8 cellular contexts compared by ENCODE assay signal in the genomic region with DNA sequence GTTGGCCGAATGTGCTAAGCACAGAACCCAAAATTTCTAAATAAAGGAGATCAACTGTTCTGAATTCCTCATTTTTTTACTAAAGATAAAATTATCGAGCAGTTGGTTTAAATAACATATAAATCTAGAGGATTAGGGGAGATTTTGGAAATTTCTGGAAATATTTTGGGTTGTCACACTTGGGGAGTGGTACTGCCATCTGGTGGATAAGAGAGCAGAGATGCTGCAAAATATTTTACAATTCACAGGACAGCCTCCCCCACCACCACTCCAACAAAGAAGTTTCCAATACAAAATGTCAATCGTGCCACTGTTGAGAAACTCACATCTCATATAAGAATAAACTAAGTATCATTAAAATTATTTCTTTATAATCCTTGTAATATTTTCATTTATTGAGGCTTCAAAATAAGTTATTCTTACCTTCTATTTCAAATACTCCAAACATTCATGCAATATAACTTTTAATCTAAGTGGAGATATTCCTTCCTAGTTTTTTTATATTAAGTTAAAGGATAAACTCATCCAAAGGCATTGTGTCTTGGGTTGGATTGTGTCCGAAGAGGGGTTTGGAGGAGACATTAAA. TPM values are rescaled to one million over a fixed set of nuclear protein-coding genes. Genes with fewer than 3 reads are reported as not detected.
DNase-seq lines count a peak whose midpoint lies in the region; ATAC-seq, FAIRE-seq and TF ChIP-seq lines count a peak whose summit lies in the region.

No MANE protein-coding gene starts in this region.

- H3K27ac ChIP-seq in body of pancreas (no peak overlapping the region), kidney (ENCODE audit: low read depth in 2 of 2, low read length in 2 of 2) (no peak overlapping the region)

- intact Hi-C loops in body of pancreas (cut with DNase I) (no loop called here), kidney (cut with DNase I) (loop anchor here (10.0 kb wide), 1 partner anchor 197 kb away; no protein-coding TSS in a partner anchor)

- H3K4me1 ChIP-seq in body of pancreas = peaks cover 3% of the 10 kb centered on the region
- H3K4me1 ChIP-seq in kidney (ENCODE audit: control insufficient read depth in 1 of 2, insufficient read depth in 1 of 2, low read depth in 1 of 2, low read length in 2 of 2) = no peaks in the 10 kb centered on the region

- DNase-seq in AML-193 (lab: John Stamatoyannopoulos, UW) = peak; percentile 17 to 29
- peak; percentile 27 for DNase-seq in HTR-8/SVneo (ENCODE audit: insufficient read length, low spot score)
- peak in 1 of 4 donors; percentile 13 for DNase-seq in body of pancreas
- DNase-seq in kidney = no peak
- no peak for DNase-seq in activated CD4-positive, CD25-positive, alpha-beta regulatory T cell treated with anti-CD3 and anti-CD28 coated beads, Interleukin-2, amount 50 U/mL, for 72 hours
- DNase-seq in T-helper 9 cell = no peak

- TF ChIP-seq CTCF in body of pancreas (IDR thresholded peaks at IDR 0.05) (peak; percentile 21 to 51 (median 45)), kidney (IDR thresholded peaks at IDR 0.05; ENCODE audit: borderline replicate concordance, extremely low read depth, insufficient read depth) (peak; percentile 69)

- no peak overlapping the region for H3K4me3 ChIP-seq in body of pancreas
- H3K4me3 ChIP-seq in kidney (ENCODE audit: low read length in 2 of 2) = no peak overlapping the region

- H3K36me3 ChIP-seq in body of pancreas (replicated peaks in 1 of 2; ENCODE audit: insufficient read depth in 1 of 2, low read depth in 2 of 2) = no peaks in the 10 kb centered on the region
- H3K36me3 ChIP-seq in kidney (ENCODE audit: control insufficient read depth in 1 of 2, insufficient read depth in 2 of 2, low read length in 2 of 2) = peaks cover 0 to 3% of the 10 kb centered on the region in 2 donors

- H3K27me3 ChIP-seq in body of pancreas = no peaks in the 10 kb centered on the region

- 52 to 53% methylated on average over 4 of the region's 4 CpGs for WGBS in body of pancreas, 2 donors

- H3K9me3 ChIP-seq in body of pancreas (no peaks in the 10 kb centered on the region), kidney (ENCODE audit: control insufficient read depth in 1 of 2, low read length in 2 of 2) (no peaks in the 10 kb centered on the region)

- no peak for FAIRE-seq in HTR-8/SVneo (lab: Jason Lieb, UNC)
- peak; percentile 73 for FAIRE-seq in kidney (lab: Jason Lieb, UNC)

- H3K9ac ChIP-seq in kidney (ENCODE audit: low read length in 2 of 2) = no peak overlapping the region

- no peak for ATAC-seq in body of pancreas
- no peak for ATAC-seq in HG02973 (IDR thresholded peaks at IDR 0.05; ENCODE audit: unreplicated experiment)
- no peak for ATAC-seq in GM19467 (IDR thresholded peaks at IDR 0.05; ENCODE audit: unreplicated experiment)

- TF ChIP-seq POLR2A in body of pancreas (IDR thresholded peaks at IDR 0.05) = no peak

RNA-seq across cellular contexts. Expression of a gene that starts 17.0 kb away (rescaled TPM):
- 10 to 100 TPM; 10.4 to 16.8 TPM for total RNA-seq in body of pancreas
- total RNA-seq in kidney = 9.4 TPM
- polyA plus RNA-seq in kidney (ENCODE audit: insufficient read depth, low read depth, low replicate concordance) = 3.7 TPM

Comparison
In these comparisons a context has a peak if more than half of its experiments do, and no peak if none do; other contexts are left out.
1. DNase-seq: peak in AML-193 (2 of 2) and HTR-8/SVneo (single experiment); none in kidney (single experiment), activated CD4-positive, CD25-positive, alpha-beta regulatory T cell treated with anti-CD3 and anti-CD28 coated beads, Interleukin-2, amount 50 U/mL, for 72 hours (single experiment) and T-helper 9 cell (single experiment).